Comparison of ENCODE assay signal across 8 cellular contexts in the genomic region with DNA sequence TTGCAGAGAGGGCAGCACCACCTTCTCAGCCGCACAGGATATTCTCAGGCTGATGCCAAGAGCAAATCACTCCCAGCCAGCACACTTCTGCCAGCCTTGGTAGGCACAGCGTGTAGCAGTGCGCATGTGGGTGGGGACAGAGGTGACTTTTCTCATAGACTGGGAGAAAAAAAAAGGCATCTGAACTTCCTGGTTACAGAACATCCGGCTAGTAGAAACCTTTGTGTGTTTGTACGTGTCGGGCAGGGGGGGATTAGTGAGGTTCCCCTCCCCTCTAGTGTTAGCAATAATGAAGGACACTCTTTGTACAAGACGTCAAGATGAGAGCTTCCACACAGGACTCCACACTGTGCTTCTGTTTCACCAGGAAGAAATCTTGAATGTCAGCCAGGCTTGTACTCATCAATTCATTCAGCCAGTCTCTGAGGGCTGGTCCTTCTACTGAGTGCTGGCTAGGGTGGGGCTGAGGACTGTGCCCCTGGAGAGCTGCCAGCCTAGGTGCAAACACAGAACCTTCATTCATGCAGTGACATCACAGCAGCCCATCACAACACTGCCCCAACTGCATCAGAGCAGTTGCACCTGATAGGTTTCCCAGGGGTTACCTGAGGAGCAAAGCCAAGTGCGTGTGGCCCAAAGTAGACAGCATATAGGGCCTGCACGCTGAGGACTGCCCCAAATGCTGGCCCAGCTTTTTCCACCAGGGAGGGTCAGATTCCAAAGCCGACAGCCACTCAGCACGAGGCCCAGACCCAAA. TPM values are rescaled to one million over a fixed set of nuclear protein-coding genes. Genes with fewer than 3 reads are reported as not detected.
DNase-seq lines count a peak whose midpoint lies in the region; ATAC-seq and TF ChIP-seq lines count a peak whose summit lies in the region.

No MANE protein-coding gene starts in this region.

- peak; percentile 87 for DNase-seq in DMS79 treated with DMSO at 0.1 percent for 48 hours (lab: John Stamatoyannopoulos, UW)
- peak; percentile 55 for DNase-seq in NCI-H510A treated with DMSO at 0.1 percent for 48 hours (lab: John Stamatoyannopoulos, UW)
- DNase-seq in central memory CD4-positive, alpha-beta T cell = peak; percentile 57
- no peak for DNase-seq in omental fat pad (ENCODE audit: low spot score)
- DNase-seq in NCI-H1930 (lab: John Stamatoyannopoulos, UW) = no peak
- DNase-seq in NCI-H1048 (lab: John Stamatoyannopoulos, UW) = no peak

- ATAC-seq in omental fat pad (ENCODE audit: low FRiP score) (peak; percentile 62), HG03354 (IDR thresholded peaks at IDR 0.05; ENCODE audit: poor library complexity, severe bottlenecking, unreplicated experiment) (no peak), GM19351 (IDR thresholded peaks at IDR 0.05; ENCODE audit: unreplicated experiment) (no peak)

- no peak for TF ChIP-seq CTCF in omental fat pad (IDR thresholded peaks at IDR 0.05)

RNA-seq across cellular contexts. Expression of a gene that starts 34.7 kb away (rescaled TPM):
- total RNA-seq in omental fat pad = 100 to 1,000 TPM; 115 to 215 (median 194) TPM

Comparison
In these comparisons a context has a peak if more than half of its experiments do, and no peak if none do; other contexts are left out.
1. DNase-seq: peak in DMS79 treated with DMSO at 0.1 percent for 48 hours (single experiment), NCI-H510A treated with DMSO at 0.1 percent for 48 hours (single experiment) and central memory CD4-positive, alpha-beta T cell (single experiment); none in omental fat pad (single experiment), NCI-H1930 (0 of 2) and NCI-H1048 (single experiment).